In the genomic region with DNA sequence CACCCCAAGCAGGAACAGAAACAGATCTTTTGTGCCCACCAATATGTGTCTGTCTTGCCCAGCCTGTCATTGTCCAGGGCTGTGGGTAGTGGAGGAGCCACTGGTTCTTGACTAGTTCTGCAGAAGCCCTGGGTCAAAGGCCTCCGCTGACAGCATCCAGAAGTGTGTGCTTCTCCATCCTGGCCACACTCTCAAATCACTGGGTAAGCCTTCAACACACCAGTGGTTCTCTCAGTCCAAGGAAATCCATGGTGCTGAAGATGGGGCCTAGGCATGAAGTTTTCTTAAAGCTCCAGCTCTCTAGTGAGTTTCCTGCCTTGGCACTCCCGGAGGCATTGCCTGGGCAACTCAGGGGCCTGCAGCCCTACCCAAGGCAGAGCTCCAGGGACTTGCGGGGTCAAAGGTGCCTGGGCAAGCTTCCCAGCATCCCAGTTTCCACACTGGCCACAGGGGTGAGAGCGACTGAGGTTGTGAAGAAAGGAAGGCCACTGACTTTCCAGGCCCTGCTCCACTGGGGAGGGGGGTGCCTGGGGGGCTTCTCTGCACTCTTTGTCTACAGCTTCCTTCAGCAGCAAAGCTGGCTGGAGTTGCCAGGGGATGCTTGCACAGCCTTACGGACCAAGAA, we compare ENCODE assay signal across 15 cellular contexts.
"Had no signal": no experiment of that assay in that cellular context is flagged by ENCODE, and none has a peak within 500 bp of the region (broad histone marks: within the 10 kb centered on the region; RNA-seq: fewer than 3 reads in every experiment).

No MANE protein-coding gene starts in this region.

- H3K27ac ChIP-seq: suprapubic skin, upper lobe of right lung, WERI-Rb-1 had no signal

- H3K9me3 ChIP-seq: adrenal gland, suprapubic skin, upper lobe of right lung had no signal

- H3K4me1 ChIP-seq: upper lobe of right lung had no signal

- ATAC-seq: effector memory CD8-positive, alpha-beta T cell; natural killer cell treated with Interleukin-12 subunit alpha and Interleukin-12 subunit beta and Interleukin-15 and Interleukin-18, amount 100 ng/mL, for 72 hours; T-cell; upper lobe of right lung had no signal

- DNase-seq: activated CD4-positive, alpha-beta T cell treated with anti-CD3 and anti-CD28 coated beads, Interleukin-2, amount 10 ng/mL, durations not matched to agents 24 days and 14 days; activated CD8-positive, alpha-beta memory T cell treated with anti-CD3 and anti-CD28 coated beads for 24 hours; activated naive CD4-positive, alpha-beta T cell treated with anti-CD3 and anti-CD28 coated beads, Interleukin-2, amount 50 U/mL, for 16 hours; adrenal gland; effector memory CD8-positive, alpha-beta T cell; immature natural killer cell; stimulated activated CD4-positive, alpha-beta T cell treated with anti-CD3 and anti-CD28 coated beads, Interleukin-2, amount 100 ng/mL, for 48 hours; stimulated activated naive CD4-positive, alpha-beta T cell treated with Interleukin-2 at 50 U/mL for 16 hours; T-cell; T1000; upper lobe of right lung; WERI-Rb-1 had no signal

- H3K4me3 ChIP-seq: adrenal gland, lung, suprapubic skin, upper lobe of right lung had no signal

- H3K27me3 ChIP-seq: adrenal gland had no signal

- H3K36me3 ChIP-seq: adrenal gland, suprapubic skin, upper lobe of right lung, WERI-Rb-1 had no signal
